22 cellular contexts compared by ENCODE assay signal in the genomic region with DNA sequence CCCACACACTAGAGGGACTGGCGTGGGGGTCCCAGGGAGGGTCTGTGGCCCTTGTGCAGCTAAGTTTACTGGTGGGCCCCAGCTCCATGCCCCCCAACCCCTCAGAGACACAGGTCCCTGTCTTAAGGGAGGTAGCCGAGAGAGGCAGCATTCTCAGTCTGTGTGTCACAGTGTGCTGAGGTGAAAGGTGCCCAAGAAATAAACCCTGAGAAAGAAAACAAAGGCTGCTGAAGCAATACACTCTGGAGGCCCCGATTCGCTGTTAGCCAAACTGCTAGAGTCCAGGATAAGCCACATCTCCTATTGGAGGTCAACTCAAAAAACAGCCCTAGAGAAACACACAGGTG. TPM values are rescaled to one million over a fixed set of nuclear protein-coding genes. Genes with fewer than 3 reads are reported as not detected.
DNase-seq lines count a peak whose midpoint lies in the region; ATAC-seq, FAIRE-seq and TF ChIP-seq lines count a peak whose summit lies in the region.
"Had no signal": no experiment of that assay in that cellular context is flagged by ENCODE, and none has a peak within 500 bp of the region (broad histone marks: within the 10 kb centered on the region; RNA-seq: fewer than 3 reads in every experiment).

No MANE protein-coding gene starts in this region.

- TF ChIP-seq EP300 in HepG2 (IDR thresholded peaks at IDR 0.05; ENCODE audit: low read depth in 2 of 2, low read length in 2 of 2) = no peak
- no peak for TF ChIP-seq EP300 in HepG2 (CRISPR knock-in tag; IDR thresholded peaks at IDR 0.05; ENCODE audit: borderline replicate concordance)

- ATAC-seq in HepG2 (no peak; the same call in 1 of the 3 replicates), right lobe of liver (no peak), GM18502 (IDR thresholded peaks at IDR 0.05; ENCODE audit: poor library complexity, unreplicated experiment) (no peak), upper lobe of right lung (no peak)
- ATAC-seq: SK-N-SH treated with all-trans-retinoic acid at 6 μM for 48 hours had no signal

- no peak overlapping the region for H2AFZ ChIP-seq in HepG2 (ENCODE audit: low read length)

- intact Hi-C loops in HepG2 (cut with micrococcal nuclease; ENCODE audit: unreplicated experiment) = no loop called here
- intact Hi-C loops in right lobe of liver (cut with DNase I) = no loop called here
- intact Hi-C loops in upper lobe of right lung (cut with DNase I) = no loop called here

- CTCF ChIA-PET in HepG2 (lab: Yijun Ruan, JAX; ENCODE audit: low intra/inter-chr PET ratio, low total read pairs) = no interaction called here

- POLR2A ChIA-PET in HepG2 (lab: Yijun Ruan, JAX) = interaction anchor here (0.7 to 2.1 kb wide), 24 partner anchors 8 to 427 kb away, joined by 3 to 23 read pairs (median 6); a partner anchor contains a TSS

- H3K27ac ChIP-seq in HepG2 (ENCODE audit: extremely low read length, insufficient read depth, low read length) (peak overlapping the region; percentile 98), right lobe of liver (peak overlapping the region in 1 of 3 donors; percentile 52), upper lobe of right lung (no peak overlapping the region)

- in situ Hi-C loops in HepG2 (cut with HindIII; ENCODE audit: extremely low pct_ligation_motif_present, low pct_unique_long_range_greater_than_20kb) = no loop called here

- no peak for TF ChIP-seq RAD21 in HepG2 (CRISPR knock-in tag; IDR thresholded peaks at IDR 0.05)

- no peaks in the 10 kb centered on the region for H3K27me3 ChIP-seq in HepG2 (ENCODE audit: control insufficient read depth in 1 of 2, insufficient read depth in 2 of 2, low read length in 2 of 2)
- no peaks in the 10 kb centered on the region for H3K27me3 ChIP-seq in right lobe of liver
- H3K27me3 ChIP-seq in endocrine pancreas (ENCODE audit: control insufficient read depth, insufficient read depth, low read length) = no peaks in the 10 kb centered on the region
- H3K27me3 ChIP-seq in upper lobe of right lung = no peaks in the 10 kb centered on the region

- H3K4me2 ChIP-seq in HepG2 (ENCODE audit: low read depth, low read length) = peak overlapping the region; percentile 74

- H3K4me3 ChIP-seq in HepG2 (replicated peaks in 1 of 3; ENCODE audit: insufficient read depth in 1 of 3, low read depth in 2 of 3, low read length in 3 of 3) (peak overlapping the region in 1 of 3 experiments; percentile 23; a peak in 2 of 6 replicates), right lobe of liver (no peak overlapping the region), endocrine pancreas (ENCODE audit: control insufficient read depth, insufficient read depth, low read length) (peak overlapping the region; percentile 38), upper lobe of right lung (no peak overlapping the region)

- 3% methylated on average over 3 of the region's 4 CpGs for WGBS in HepG2 (ENCODE audit: low lambda C conversion rate)
- WGBS in right lobe of liver (ENCODE audit: insufficient coverage, low coverage, low lambda C conversion rate, missing lambda C conversion rate) = 50% methylated on average over 3 of the region's 4 CpGs

- TF ChIP-seq CTCF in HepG2 (CRISPR knock-in tag; IDR thresholded peaks at IDR 0.05) = no peak
- TF ChIP-seq CTCF in right lobe of liver (IDR thresholded peaks at IDR 0.05) = no peak
- no peak for TF ChIP-seq CTCF in neural crest cell (conservative IDR thresholded peaks at IDR 0.05)
- no peak for TF ChIP-seq CTCF in upper lobe of right lung (IDR thresholded peaks at IDR 0.05)

- H3K79me2 ChIP-seq in HepG2 (ENCODE audit: insufficient read depth, low read length) = no peaks in the 10 kb centered on the region

- peak overlapping the region; percentile 85 for H3K27ac Mint-ChIP-seq in neural crest cell (ENCODE audit: unreplicated experiment)
- H3K27ac Mint-ChIP-seq: HFFc6, IgD-negative memory B cell had no signal

- no peaks in the 10 kb centered on the region for H3K9me3 Mint-ChIP-seq in neural crest cell
- H3K9me3 Mint-ChIP-seq: CD8-positive, alpha-beta memory T cell; H9; HFFc6; IgD-negative memory B cell had no signal

- no peak for FAIRE-seq in HepG2 (lab: Jason Lieb, UNC)

- BruUV-seq in HepG2 (replicated peaks; lab: Mats Ljungman, UMichigan) = TSS peak; percentile 63

- no peak for TF ChIP-seq POLR2A in HepG2 (IDR thresholded peaks at IDR 0.05; ENCODE audit: insufficient read depth in 1 of 2, low read depth in 2 of 2, low read length in 2 of 2)
- no peak for TF ChIP-seq POLR2A in right lobe of liver (IDR thresholded peaks at IDR 0.05)

- no peaks in the 10 kb centered on the region for H4K20me1 ChIP-seq in HepG2 (ENCODE audit: insufficient read depth, low read length)

- peaks cover 16% of the 10 kb centered on the region for H3K4me1 Mint-ChIP-seq in neural crest cell
- H3K4me1 Mint-ChIP-seq: CD8-positive, alpha-beta memory T cell; IgD-negative memory B cell had no signal

- H3K9ac ChIP-seq in HepG2 (ENCODE audit: insufficient read depth, low read depth, low read length) (peak overlapping the region; percentile 38), endocrine pancreas (ENCODE audit: control insufficient read depth, insufficient read depth, low read length) (peak overlapping the region; percentile 14)

- peaks cover 3% of the 10 kb centered on the region for H3K36me3 Mint-ChIP-seq in neural crest cell (ENCODE audit: low read depth)
- H3K36me3 Mint-ChIP-seq: IgD-negative memory B cell had no signal

- H3K9me3 ChIP-seq in HepG2 (ENCODE audit: low read length) (no peaks in the 10 kb centered on the region), right lobe of liver (no peaks in the 10 kb centered on the region), endocrine pancreas (ENCODE audit: control insufficient read depth, low read length) (no peaks in the 10 kb centered on the region), upper lobe of right lung (no peaks in the 10 kb centered on the region)

- no peak overlapping the region for H3K4me3 Mint-ChIP-seq in neural crest cell
- H3K4me3 Mint-ChIP-seq: CD8-positive, alpha-beta memory T cell; H9; HFFc6; IgD-negative memory B cell had no signal

- H3K27me3 Mint-ChIP-seq in neural crest cell (ENCODE audit: low read depth) = no peaks in the 10 kb centered on the region
- H3K27me3 Mint-ChIP-seq: CD8-positive, alpha-beta memory T cell; IgD-negative memory B cell had no signal

- H3K4me1 ChIP-seq in HepG2 (ENCODE audit: insufficient read depth, low read length) = peaks cover 59% of the 10 kb centered on the region
- H3K4me1 ChIP-seq in right lobe of liver = peaks cover 0 to 43% (median 14%) of the 10 kb centered on the region in 4 donors
- no peaks in the 10 kb centered on the region for H3K4me1 ChIP-seq in endocrine pancreas (ENCODE audit: control insufficient read depth, insufficient read depth, low read length)
- H3K4me1 ChIP-seq in upper lobe of right lung = no peaks in the 10 kb centered on the region

- no peak for DNase-seq in HepG2 (ENCODE audit: low spot score)
- no peak for DNase-seq in right lobe of liver
- DNase-seq in neural crest cell (ENCODE audit: low read depth, low spot score) = no peak
- DNase-seq in upper lobe of right lung = no peak
- DNase-seq in mesenteric fat pad (ENCODE audit: low spot score) = no peak
- DNase-seq in AG08396 (ENCODE audit: low spot score) = no peak
- DNase-seq: 8988T; AML-193; CD8-positive, alpha-beta memory T cell; DMS53; H9; HFFc6; MV-4-11; NCI-H1105 treated with DMSO at 0.1 percent for 48 hours; NCI-H2029 treated with DMSO at 0.1 percent for 48 hours; NCI-H226; NCI-H510A treated with DMSO at 0.1 percent for 48 hours; NCI-H748 treated with DMSO at 0.1 percent for 48 hours had no signal

- peaks cover 5 to 34% of the 10 kb centered on the region in 2 experiments for H3K36me3 ChIP-seq in HepG2 (replicated peaks in 1 of 2; ENCODE audit: control insufficient read depth in 1 of 2, insufficient read depth in 2 of 2, low read length in 2 of 2)
- H3K36me3 ChIP-seq in right lobe of liver = peaks cover 0 to 3% (median 2%) of the 10 kb centered on the region in 4 donors
- peaks cover 2% of the 10 kb centered on the region for H3K36me3 ChIP-seq in endocrine pancreas (ENCODE audit: control insufficient read depth, insufficient read depth, low read length)
- peaks cover 88% of the 10 kb centered on the region for H3K36me3 ChIP-seq in upper lobe of right lung

RNA-seq across cellular contexts. Expression of a gene that starts 28.6 kb away (rescaled TPM):
- total RNA-seq in HepG2 (2016; rRNA removed; fragmentation: Illumina TruSeq; extraction: Trizol) (5.6 and 10.7 TPM in 2 replicates), right lobe of liver (10 to 100 TPM in 5 of 6 experiments, 1 to 10 TPM in 1; 9.5 to 14.8 (median 12.2) TPM), neural crest cell (27.6 and 35.7 TPM in 2 replicates), upper lobe of right lung (35.0 TPM), mesenteric fat pad (41.6 TPM)
- 16.0 and 17.7 TPM in 2 replicates for total RNA-seq in HepG2 (2016; cell fraction: cytosol; rRNA removed; fragmentation: Illumina TruSeq; extraction: Trizol; ENCODE audit: low read depth)
- 5.8 and 12.0 TPM in 2 replicates for total RNA-seq in HepG2 (2016; cell fraction: insoluble cytoplasmic fraction; rRNA removed; fragmentation: Illumina TruSeq; extraction: Trizol)
- total RNA-seq in HepG2 (2016; cell fraction: membrane; rRNA removed; fragmentation: Illumina TruSeq; extraction: Trizol) = 14.8 and 15.7 TPM in 2 replicates
- total RNA-seq in HepG2 (2016; cell fraction: nucleus; rRNA removed; fragmentation: Illumina TruSeq; extraction: Trizol) = 12.9 and 13.7 TPM in 2 replicates
- polyA plus RNA-seq in HepG2 (2011; rRNA removed) = 25.5 and 30.1 TPM in 2 replicates
- 15.0 and 15.4 TPM in 2 replicates for polyA plus RNA-seq in HepG2 (2011; cell fraction: cytosol; rRNA removed)
- polyA plus RNA-seq in HepG2 (2011; cell fraction: nucleus; rRNA removed) = 56.8 and 69.5 TPM in 2 replicates
- polyA plus RNA-seq in HepG2 (2012) = 12.6 and 13.9 TPM in 2 replicates
- polyA plus RNA-seq in HepG2 (2016; cell fraction: cytosol; fragmentation: Illumina TruSeq; extraction: Trizol; ENCODE audit: low read depth) = 16.0 and 16.1 TPM in 2 replicates
- 6.2 and 6.4 TPM in 2 replicates for polyA plus RNA-seq in HepG2 (2016; cell fraction: insoluble cytoplasmic fraction; fragmentation: Illumina TruSeq; extraction: Trizol; ENCODE audit: low read depth)
- polyA plus RNA-seq in HepG2 (2016; cell fraction: membrane; fragmentation: Illumina TruSeq; extraction: Trizol; ENCODE audit: low read depth) = 9.1 and 12.0 TPM in 2 replicates
- polyA plus RNA-seq in HepG2 (2016; cell fraction: nucleus; fragmentation: Illumina TruSeq; extraction: Trizol; ENCODE audit: insufficient read depth, low read depth) = 24.6 and 30.8 TPM in 2 replicates
- 20.2 and 41.2 TPM in 2 replicates for polyA minus RNA-seq in HepG2 (2011; rRNA and poly(A)+ RNA removed; ENCODE audit: low replicate concordance)
- 10.4 and 10.5 TPM in 2 replicates for polyA minus RNA-seq in HepG2 (2011; cell fraction: cytosol; rRNA and poly(A)+ RNA removed)
- 55.5 and 70.7 TPM in 2 replicates for polyA minus RNA-seq in HepG2 (2011; cell fraction: nucleus; rRNA and poly(A)+ RNA removed)

RNA-seq across cellular contexts. Expression of a gene that starts 34.3 kb away (rescaled TPM):
- 13.0 and 15.9 TPM in 2 replicates for total RNA-seq in HepG2 (2016; rRNA removed; fragmentation: Illumina TruSeq; extraction: Trizol)
- 4.7 and 5.8 TPM in 2 replicates for total RNA-seq in HepG2 (2016; cell fraction: cytosol; rRNA removed; fragmentation: Illumina TruSeq; extraction: Trizol; ENCODE audit: low read depth)
- 10.6 and 15.6 TPM in 2 replicates for total RNA-seq in HepG2 (2016; cell fraction: insoluble cytoplasmic fraction; rRNA removed; fragmentation: Illumina TruSeq; extraction: Trizol)
- 10.3 and 11.5 TPM in 2 replicates for total RNA-seq in HepG2 (2016; cell fraction: membrane; rRNA removed; fragmentation: Illumina TruSeq; extraction: Trizol)
- total RNA-seq in HepG2 (2016; cell fraction: nucleus; rRNA removed; fragmentation: Illumina TruSeq; extraction: Trizol) = 16.8 and 19.6 TPM in 2 replicates
- polyA plus RNA-seq in HepG2 (2011; rRNA removed) = 18.8 and 19.3 TPM in 2 replicates
- 15.0 and 15.2 TPM in 2 replicates for polyA plus RNA-seq in HepG2 (2011; cell fraction: cytosol; rRNA removed)
- 53.3 and 57.3 TPM in 2 replicates for polyA plus RNA-seq in HepG2 (2011; cell fraction: nucleus; rRNA removed)
- 10.4 and 10.5 TPM in 2 replicates for polyA plus RNA-seq in HepG2 (2012)
- 4.0 TPM in 2 replicates for polyA plus RNA-seq in HepG2 (2016; cell fraction: cytosol; fragmentation: Illumina TruSeq; extraction: Trizol; ENCODE audit: low read depth)
- 9.8 and 10.5 TPM in 2 replicates for polyA plus RNA-seq in HepG2 (2016; cell fraction: insoluble cytoplasmic fraction; fragmentation: Illumina TruSeq; extraction: Trizol; ENCODE audit: low read depth)
- 5.7 and 6.7 TPM in 2 replicates for polyA plus RNA-seq in HepG2 (2016; cell fraction: membrane; fragmentation: Illumina TruSeq; extraction: Trizol; ENCODE audit: low read depth)
- 46.0 and 46.5 TPM in 2 replicates for polyA plus RNA-seq in HepG2 (2016; cell fraction: nucleus; fragmentation: Illumina TruSeq; extraction: Trizol; ENCODE audit: insufficient read depth, low read depth)
- 17.4 and 41.1 TPM in 2 replicates for polyA minus RNA-seq in HepG2 (2011; rRNA and poly(A)+ RNA removed; ENCODE audit: low replicate concordance)
- polyA minus RNA-seq in HepG2 (2011; cell fraction: cytosol; rRNA and poly(A)+ RNA removed) = 7.7 and 8.2 TPM in 2 replicates
- polyA minus RNA-seq in HepG2 (2011; cell fraction: nucleus; rRNA and poly(A)+ RNA removed) = 17.5 and 19.6 TPM in 2 replicates
- total RNA-seq in right lobe of liver = 10 to 100 TPM in 2 of 6 experiments, 1 to 10 TPM in 4; 8.3 to 10.7 (median 9.4) TPM
- 25.5 and 25.7 TPM in 2 replicates for total RNA-seq in neural crest cell
- total RNA-seq in upper lobe of right lung = 36.2 TPM
- 24.2 TPM for total RNA-seq in mesenteric fat pad

RNA-seq across cellular contexts. Expression of a gene that starts 54.6 kb away (rescaled TPM):
- 21.0 and 39.9 TPM in 2 replicates for total RNA-seq in HepG2 (2016; rRNA removed; fragmentation: Illumina TruSeq; extraction: Trizol)
- 5.7 and 8.2 TPM in 2 replicates for total RNA-seq in HepG2 (2016; cell fraction: cytosol; rRNA removed; fragmentation: Illumina TruSeq; extraction: Trizol; ENCODE audit: low read depth)
- total RNA-seq in HepG2 (2016; cell fraction: insoluble cytoplasmic fraction; rRNA removed; fragmentation: Illumina TruSeq; extraction: Trizol) = 13.7 and 36.6 TPM in 2 replicates
- 9.3 and 11.2 TPM in 2 replicates for total RNA-seq in HepG2 (2016; cell fraction: membrane; rRNA removed; fragmentation: Illumina TruSeq; extraction: Trizol)
- total RNA-seq in HepG2 (2016; cell fraction: nucleus; rRNA removed; fragmentation: Illumina TruSeq; extraction: Trizol) = 35.4 and 47.5 TPM in 2 replicates
- polyA plus RNA-seq in HepG2 (2011; rRNA removed) = 98.2 and 142 TPM in 2 replicates
- 41.1 and 57.3 TPM in 2 replicates for polyA plus RNA-seq in HepG2 (2011; cell fraction: cytosol; rRNA removed)
- 505 and 598 TPM in 2 replicates for polyA plus RNA-seq in HepG2 (2011; cell fraction: nucleus; rRNA removed)
- 43.3 and 58.7 TPM in 2 replicates for polyA plus RNA-seq in HepG2 (2012)
- 3.7 and 6.8 TPM in 2 replicates for polyA plus RNA-seq in HepG2 (2016; cell fraction: cytosol; fragmentation: Illumina TruSeq; extraction: Trizol; ENCODE audit: low read depth)
- 21.2 and 30.3 TPM in 2 replicates for polyA plus RNA-seq in HepG2 (2016; cell fraction: insoluble cytoplasmic fraction; fragmentation: Illumina TruSeq; extraction: Trizol; ENCODE audit: low read depth)
- 6.6 and 11.5 TPM in 2 replicates for polyA plus RNA-seq in HepG2 (2016; cell fraction: membrane; fragmentation: Illumina TruSeq; extraction: Trizol; ENCODE audit: low read depth)
- 118 and 128 TPM in 2 replicates for polyA plus RNA-seq in HepG2 (2016; cell fraction: nucleus; fragmentation: Illumina TruSeq; extraction: Trizol; ENCODE audit: insufficient read depth, low read depth)
- 83.5 and 181 TPM in 2 replicates for polyA minus RNA-seq in HepG2 (2011; rRNA and poly(A)+ RNA removed; ENCODE audit: low replicate concordance)
- polyA minus RNA-seq in HepG2 (2011; cell fraction: cytosol; rRNA and poly(A)+ RNA removed) = 31.5 and 36.5 TPM in 2 replicates
- 64.2 and 73.5 TPM in 2 replicates for polyA minus RNA-seq in HepG2 (2011; cell fraction: nucleus; rRNA and poly(A)+ RNA removed)
- total RNA-seq in right lobe of liver = 100 to 1,000 TPM in 1 of 6 experiments, 10 to 100 TPM in 5; 52.2 to 107 (median 77.5) TPM
- total RNA-seq in neural crest cell = 74.9 and 75.7 TPM in 2 replicates
- total RNA-seq in upper lobe of right lung = 117 TPM
- 91.5 TPM for total RNA-seq in mesenteric fat pad

RNA-seq across cellular contexts. Expression of a gene that starts 58.2 kb away (rescaled TPM):
- total RNA-seq in HepG2 (2016; rRNA removed; fragmentation: Illumina TruSeq; extraction: Trizol) (71.2 and 91.7 TPM in 2 replicates), right lobe of liver (10 to 100 TPM; 13.0 to 25.1 (median 17.4) TPM), neural crest cell (34.8 and 38.9 TPM in 2 replicates), upper lobe of right lung (19.4 TPM), mesenteric fat pad (17.7 TPM)
- total RNA-seq in HepG2 (2016; cell fraction: cytosol; rRNA removed; fragmentation: Illumina TruSeq; extraction: Trizol; ENCODE audit: low read depth) = 16.2 and 16.7 TPM in 2 replicates
- 69.8 and 94.8 TPM in 2 replicates for total RNA-seq in HepG2 (2016; cell fraction: insoluble cytoplasmic fraction; rRNA removed; fragmentation: Illumina TruSeq; extraction: Trizol)
- total RNA-seq in HepG2 (2016; cell fraction: membrane; rRNA removed; fragmentation: Illumina TruSeq; extraction: Trizol) = 32.5 and 34.2 TPM in 2 replicates
- total RNA-seq in HepG2 (2016; cell fraction: nucleus; rRNA removed; fragmentation: Illumina TruSeq; extraction: Trizol) = 30.4 and 32.6 TPM in 2 replicates
- polyA plus RNA-seq in HepG2 (2011; rRNA removed) = 30.6 and 36.9 TPM in 2 replicates
- polyA plus RNA-seq in HepG2 (2011; cell fraction: cytosol; rRNA removed) = 35.1 and 36.6 TPM in 2 replicates
- polyA plus RNA-seq in HepG2 (2011; cell fraction: nucleus; rRNA removed) = 8.8 and 9.9 TPM in 2 replicates
- 40.1 and 41.3 TPM in 2 replicates for polyA plus RNA-seq in HepG2 (2012)
- polyA plus RNA-seq in HepG2 (2016; cell fraction: cytosol; fragmentation: Illumina TruSeq; extraction: Trizol; ENCODE audit: low read depth) = 16.6 and 17.9 TPM in 2 replicates
- polyA plus RNA-seq in HepG2 (2016; cell fraction: insoluble cytoplasmic fraction; fragmentation: Illumina TruSeq; extraction: Trizol; ENCODE audit: low read depth) = 90.2 and 95.1 TPM in 2 replicates
- 27.2 and 27.4 TPM in 2 replicates for polyA plus RNA-seq in HepG2 (2016; cell fraction: membrane; fragmentation: Illumina TruSeq; extraction: Trizol; ENCODE audit: low read depth)
- 45.9 and 52.1 TPM in 2 replicates for polyA plus RNA-seq in HepG2 (2016; cell fraction: nucleus; fragmentation: Illumina TruSeq; extraction: Trizol; ENCODE audit: insufficient read depth, low read depth)
- 5.0 and 8.3 TPM in 2 replicates for polyA minus RNA-seq in HepG2 (2011; rRNA and poly(A)+ RNA removed; ENCODE audit: low replicate concordance)
- 5.5 TPM in 2 replicates for polyA minus RNA-seq in HepG2 (2011; cell fraction: cytosol; rRNA and poly(A)+ RNA removed)
- polyA minus RNA-seq in HepG2 (2011; cell fraction: nucleus; rRNA and poly(A)+ RNA removed) = 7.7 and 9.1 TPM in 2 replicates
